23 cellular contexts compared by ENCODE assay signal in the genomic region with DNA sequence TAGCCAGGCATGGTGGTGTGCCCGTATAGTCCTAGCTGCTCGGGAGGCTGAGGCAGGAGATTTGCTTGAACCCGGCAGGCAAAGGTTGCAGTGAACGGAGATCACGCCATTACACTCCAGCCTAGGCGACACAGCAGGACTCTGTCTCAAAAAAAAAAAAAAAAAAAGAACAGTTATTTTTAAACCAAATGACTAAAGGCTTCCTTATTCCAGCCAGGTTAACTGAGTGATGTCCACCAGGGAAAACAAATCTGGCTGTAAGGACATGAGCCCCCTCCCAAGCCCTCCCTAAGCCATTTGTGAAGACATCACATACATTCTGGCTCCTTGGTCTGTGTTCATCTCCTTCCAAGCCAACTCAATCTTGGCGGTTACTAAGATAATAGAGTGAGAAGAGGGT. TPM values are rescaled to one million over a fixed set of nuclear protein-coding genes. Genes with fewer than 3 reads are reported as not detected.
DNase-seq lines count a peak whose midpoint lies in the region; ATAC-seq lines count a peak whose summit lies in the region.
"Had no signal": no experiment of that assay in that cellular context is flagged by ENCODE, and none has a peak within 500 bp of the region (broad histone marks: within the 10 kb centered on the region; RNA-seq: fewer than 3 reads in every experiment).

No MANE protein-coding gene starts in this region.

- H3K27me3 ChIP-seq in layer of hippocampus (ENCODE audit: control insufficient read depth, insufficient read depth, low read length): no peaks in the 10 kb centered on the region

- ATAC-seq in left ventricle myocardium superior: peak; percentile 55
- no peak for ATAC-seq in Right ventricle myocardium inferior
- ATAC-seq in HG03521 (IDR thresholded peaks at IDR 0.05; ENCODE audit: unreplicated experiment): no peak
- ATAC-seq in GM19455 (IDR thresholded peaks at IDR 0.05; ENCODE audit: unreplicated experiment): no peak
- ATAC-seq: GM12878 had no signal

- DNase-seq in left ventricle myocardium superior (no peak), Right ventricle myocardium inferior (ENCODE audit: missing footprints) (no peak), SW480 (ENCODE audit: low spot score) (no peak)
- DNase-seq: ACHN; CD4-positive, alpha-beta memory T cell; DND-41; H7; KBM-7; NCI-H1092; NCI-H1436; NCI-H187 treated with DMSO at 0.1 percent for 48 hours; NCI-H2107; NCI-H446 treated with DMSO at 0.1 percent for 48 hours; NCI-H526 treated with DMSO at 0.1 percent for 48 hours; OCI-M1; Right ventricle myocardium superior had no signal

- intact Hi-C loops in left ventricle myocardium superior (cut with micrococcal nuclease) (no loop called here), Right ventricle myocardium inferior (cut with DNase I) (no loop called here)

- H3K27ac ChIP-seq in angular gyrus (ENCODE audit: low read depth, low read length): peak overlapping the region; percentile 77
- peak overlapping the region; percentile 75 for H3K27ac ChIP-seq in layer of hippocampus (ENCODE audit: low read depth, low read length)
- H3K27ac ChIP-seq in temporal lobe (ENCODE audit: low read depth, low read length): peak overlapping the region; percentile 84
- H3K27ac ChIP-seq: BLaER1 had no signal

RNA-seq across cellular contexts. Expression of a gene that starts 8.2 kb away (rescaled TPM):
- 1.3 TPM for total RNA-seq in left ventricle myocardium superior
- 1.2 TPM for total RNA-seq in Right ventricle myocardium inferior
- total RNA-seq in temporal lobe: 27.5 TPM

RNA-seq across cellular contexts. Expression of a gene that starts 24.4 kb away (rescaled TPM):
- total RNA-seq in left ventricle myocardium superior (6.1 TPM), Right ventricle myocardium inferior (5.2 TPM), temporal lobe (19.4 TPM)

Comparison
In these comparisons a context has a peak if more than half of its experiments do, and no peak if none do; other contexts are left out.
1. RNA of a gene that starts 8.2 kb away (total RNA-seq): 27.5 TPM in temporal lobe (single experiment); 1.3 TPM in left ventricle myocardium superior (single experiment) and 1.2 TPM in Right ventricle myocardium inferior (single experiment); every median in the first group is over 10 times any median in the second.
2. Peak in every context shown above with its lines, with median percentiles within 50 percentile points of each other: H3K27ac ChIP-seq.